Comparison of ENCODE assay signal across 8 cellular contexts in the genomic region with DNA sequence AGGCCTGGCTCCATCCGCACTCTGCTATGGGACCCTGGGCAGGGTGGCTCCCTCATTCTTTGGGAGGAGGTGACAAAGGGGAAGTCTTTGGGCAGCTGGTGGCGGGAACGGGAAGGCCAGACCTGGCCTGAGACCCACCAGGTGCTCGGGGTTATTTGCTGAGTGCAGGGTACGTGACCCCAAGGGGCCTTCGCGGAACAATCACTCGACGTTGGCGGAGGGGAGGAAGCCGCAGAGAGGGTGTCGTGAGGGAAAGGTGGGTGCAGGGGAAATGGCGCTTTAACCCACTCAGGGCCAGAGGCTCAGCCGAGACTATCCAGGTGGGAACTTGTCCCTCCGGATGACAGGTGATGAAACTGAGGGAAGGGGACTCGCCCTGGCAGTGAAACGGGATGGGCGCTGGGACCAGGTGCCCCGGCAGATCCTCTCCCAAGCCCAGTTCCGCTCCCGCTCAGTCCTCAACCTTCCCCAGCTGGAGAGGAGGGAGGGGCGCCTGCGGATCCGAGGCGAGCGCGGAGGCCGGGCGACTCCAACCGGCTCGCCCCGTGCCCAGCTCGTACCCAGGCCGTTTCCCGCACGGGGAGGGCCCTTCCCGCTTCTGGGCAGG. TPM values are rescaled to one million over a fixed set of nuclear protein-coding genes. Genes with fewer than 3 reads are reported as not detected.
DNase-seq lines count a peak whose midpoint lies in the region; ATAC-seq and TF ChIP-seq lines count a peak whose summit lies in the region.

No MANE protein-coding gene starts in this region.

- no peak overlapping the region for H3K27ac ChIP-seq in parathyroid adenoma

- TF ChIP-seq POLR2A in Raji (IDR thresholded peaks at IDR 0.05; ENCODE audit: insufficient read depth, low read depth, low read length): peak; percentile 50

- no peaks in the 10 kb centered on the region for H3K36me3 ChIP-seq in parathyroid adenoma (ENCODE audit: control insufficient read depth, insufficient read depth, low read length)

- H3K4me1 ChIP-seq in parathyroid adenoma: no peaks in the 10 kb centered on the region

- H3K79me2 ChIP-seq in parathyroid adenoma: no peaks in the 10 kb centered on the region

- H3K4me3 ChIP-seq in fibroblast of villous mesenchyme (ENCODE audit: low read depth, low read length) (peak overlapping the region; percentile 70), parathyroid adenoma (ENCODE audit: low read depth, low read length) (peak overlapping the region; percentile 49)

- TF ChIP-seq CTCF in fibroblast of villous mesenchyme (IDR thresholded peaks at IDR 0.05; ENCODE audit: insufficient read depth, low read depth, low read length) (no peak), parathyroid adenoma (IDR thresholded peaks at IDR 0.05) (no peak)

- H3K4me2 ChIP-seq in parathyroid adenoma (ENCODE audit: low read length): peak overlapping the region; percentile 67

- peak; percentile 32 for DNase-seq in ELF-1 (ENCODE audit: low read depth, low spot score)
- DNase-seq in fibroblast of villous mesenchyme (ENCODE audit: low read depth): no peak
- DNase-seq in epidermal melanocyte (ENCODE audit: insufficient read length, low spot score): no peak
- no peak for DNase-seq in COR-L47 (lab: John Stamatoyannopoulos, UW)
- DNase-seq in SK-N-DZ (ENCODE audit: low spot score): no peak

- peak overlapping the region; percentile 53 for H2AFZ ChIP-seq in parathyroid adenoma

- H3K9ac ChIP-seq in parathyroid adenoma: no peak overlapping the region

- no peaks in the 10 kb centered on the region for H3K27me3 ChIP-seq in parathyroid adenoma (ENCODE audit: control insufficient read depth, insufficient read depth, low read length)

- ATAC-seq in GM18511 (IDR thresholded peaks at IDR 0.05; ENCODE audit: unreplicated experiment): no peak

- no peaks in the 10 kb centered on the region for H3K9me3 ChIP-seq in parathyroid adenoma (ENCODE audit: control insufficient read depth, low read length)

RNA-seq across cellular contexts. Expression of gene A4GALT, which starts 0.9 kb away (rescaled TPM):
- total RNA-seq in fibroblast of villous mesenchyme: 9.0 and 11.2 TPM in 2 replicates
- polyA plus RNA-seq in SK-N-DZ (2014; cell fraction: cytosol; rRNA removed): 0.44 TPM in 1 of 2 replicates, not detected in the other
- not detected in 2 replicates for polyA plus RNA-seq in SK-N-DZ (2014; cell fraction: nucleus; rRNA removed)
